ENCODE assay signal across 18 cellular contexts in genomic region chr6:36685926-36686667, GRCh38. TPM values are rescaled to one million over a fixed set of nuclear protein-coding genes. Genes with fewer than 3 reads are reported as not detected.
DNase-seq lines count a peak whose midpoint lies in the region; ATAC-seq and TF ChIP-seq lines count a peak whose summit lies in the region.
"Had no signal": no experiment of that assay in that cellular context is flagged by ENCODE, and none has a peak within 500 bp of the region (broad histone marks: within the 10 kb centered on the region; RNA-seq: fewer than 3 reads in every experiment).

No MANE protein-coding gene starts in this region.

- no peak for DNase-seq in GM23338 (ENCODE audit: low spot score)
- DNase-seq in RWPE1 (ENCODE audit: low spot score) = no peak
- peak; percentile 25 to 52 for DNase-seq in heart right ventricle
- peak; percentile 80 for DNase-seq in sigmoid colon
- no peak for DNase-seq in GM19238 (ENCODE audit: insufficient read length, low spot score)
- no peak for DNase-seq in epidermal melanocyte (ENCODE audit: insufficient read length, low spot score)
- DNase-seq in progenitor cell of endocrine pancreas (ENCODE audit: low spot score, unreplicated experiment) = no peak
- DNase-seq: activated CD4-positive, alpha-beta T cell treated with anti-CD3 and anti-CD28 coated beads for 48 hours; activated T-cell treated with anti-CD3 and anti-CD28 coated beads, Interleukin-2, amount 50 U/mL, for 48 hours; CD8-positive, alpha-beta T cell; GF-D8; immature natural killer cell; T-cell had no signal

- H3K27ac ChIP-seq in GM23338 (ENCODE audit: low read depth) (no peak overlapping the region), RWPE1 (peak overlapping the region; percentile 99), heart right ventricle (peak overlapping the region in 2 of 10 donors; percentile 13 to 46), sigmoid colon (peak overlapping the region in 2 of 4 donors; percentile 4 to 23)
- H3K27ac ChIP-seq: HL-60 had no signal

- H2AFZ ChIP-seq in GM23338 = no peak overlapping the region

- 72 to 81% methylated on average over 11 of the region's 11 CpGs for WGBS in heart right ventricle, 2 donors
- 62 to 84% methylated on average over 11 of the region's 11 CpGs for WGBS in sigmoid colon, 2 donors

- H3K4me1 ChIP-seq in GM23338 (ENCODE audit: insufficient read depth) = peaks cover 12% of the 10 kb centered on the region
- H3K4me1 ChIP-seq in heart right ventricle = peaks cover 6 to 51% (median 35%) of the 10 kb centered on the region in 9 donors
- H3K4me1 ChIP-seq in sigmoid colon = peaks cover 0 to 20% (median 12%) of the 10 kb centered on the region in 4 donors

- no peak overlapping the region for H3K4me3 ChIP-seq in GM23338
- no peak overlapping the region for H3K4me3 ChIP-seq in heart right ventricle
- no peak overlapping the region for H3K4me3 ChIP-seq in sigmoid colon

- no peaks in the 10 kb centered on the region; the same call in none of the 2 replicates for H4K20me1 ChIP-seq in GM23338 (replicated peaks; ENCODE audit: insufficient read depth)

- no peaks in the 10 kb centered on the region for H3F3A ChIP-seq in GM23338 (replicated peaks; ENCODE audit: low read depth)

- intact Hi-C loops in heart right ventricle (cut with DNase I) (loop anchor here in 4 of 10 donors (5.0 to 10.0 kb wide), 4 partner anchors 64 to 261 kb away; no protein-coding TSS in a partner anchor), sigmoid colon (cut with DNase I) (no loop called here)

- H3K9me3 ChIP-seq in heart right ventricle = no peaks in the 10 kb centered on the region
- H3K9me3 ChIP-seq in sigmoid colon = no peaks in the 10 kb centered on the region

- ATAC-seq in GM23338 (no peak), heart right ventricle (peak in 2 of 8 donors; percentile 21 to 34), GM21528 (IDR thresholded peaks at IDR 0.05; ENCODE audit: low FRiP score, unreplicated experiment) (no peak)
- ATAC-seq: CD8-positive, alpha-beta T cell; T-cell had no signal

- TF ChIP-seq POLR2A in sigmoid colon (IDR thresholded peaks at IDR 0.05) = no peak

- H3K4me1 Mint-ChIP-seq in GM23338 (peaks cover 12% of the 10 kb centered on the region), progenitor cell of endocrine pancreas (ENCODE audit: low read depth) (peaks cover 7% of the 10 kb centered on the region)

- H3K27ac Mint-ChIP-seq in GM23338 (peak overlapping the region; percentile 36; the same call in 1 of the 2 replicates), progenitor cell of endocrine pancreas (no peak overlapping the region)
- H3K27ac Mint-ChIP-seq: CD8-positive, alpha-beta T cell; T-cell had no signal

- H3K79me2 ChIP-seq in GM23338 (replicated peaks; ENCODE audit: insufficient read depth) = peaks cover 24% of the 10 kb centered on the region

- POLR2A ChIA-PET in RWPE1 (lab: Yijun Ruan, JAX; ENCODE audit: low non-redundant PET) = interaction anchor here (0.6 kb wide), 1 partner anchor 140 kb away, joined by 3 read pairs; no protein-coding TSS in a partner anchor

- H3K36me3 Mint-ChIP-seq in GM23338 (ENCODE audit: low read depth) (peaks cover 34% of the 10 kb centered on the region), progenitor cell of endocrine pancreas (ENCODE audit: insufficient read depth) (peaks cover 1% of the 10 kb centered on the region)
- H3K36me3 Mint-ChIP-seq: CD8-positive, alpha-beta T cell; immature natural killer cell had no signal

- H3K9me3 Mint-ChIP-seq in GM23338 = no peaks in the 10 kb centered on the region
- no peaks in the 10 kb centered on the region for H3K9me3 Mint-ChIP-seq in progenitor cell of endocrine pancreas (ENCODE audit: low read depth)
- H3K9me3 Mint-ChIP-seq: CD8-positive, alpha-beta T cell; immature natural killer cell; T-cell had no signal

- H3K27me3 Mint-ChIP-seq in GM23338 (ENCODE audit: insufficient read depth, low read depth, poor library complexity) (peaks cover 8% of the 10 kb centered on the region), progenitor cell of endocrine pancreas (peaks cover 38% of the 10 kb centered on the region)
- H3K27me3 Mint-ChIP-seq: T-cell had no signal

- no peaks in the 10 kb centered on the region for H3K27me3 ChIP-seq in GM23338 (ENCODE audit: insufficient read depth)
- H3K27me3 ChIP-seq in heart right ventricle = no peaks in the 10 kb centered on the region
- H3K27me3 ChIP-seq in sigmoid colon = no peaks in the 10 kb centered on the region

- H3K36me3 ChIP-seq in GM23338 (ENCODE audit: insufficient read depth) (peaks cover 17% of the 10 kb centered on the region; the same call in 1 of the 2 replicates), heart right ventricle (peaks cover 0 to 63% (median 37%) of the 10 kb centered on the region in 9 donors), sigmoid colon (peaks cover 21 to 51% (median 34%) of the 10 kb centered on the region in 4 donors)

- TF ChIP-seq EP300 in sigmoid colon (IDR thresholded peaks at IDR 0.05) = no peak

- H3K4me2 ChIP-seq in GM23338 = no peak overlapping the region

- CTCF ChIA-PET in RWPE1 (lab: Yijun Ruan, JAX) = interaction anchor here (2.1 kb wide), 1 partner anchor 73 kb away, joined by 9 read pairs; no protein-coding TSS in a partner anchor

- no peaks in the 10 kb centered on the region for H3K9me2 ChIP-seq in GM23338 (ENCODE audit: insufficient read depth)

- TF ChIP-seq CTCF in GM23338 (conservative IDR thresholded peaks at IDR 0.05; ENCODE audit: low read depth in 2 of 2) (no peak), RWPE1 (conservative IDR thresholded peaks at IDR 0.05; ENCODE audit: low read depth) (no peak), heart right ventricle (IDR thresholded peaks at IDR 0.05) (no peak), sigmoid colon (IDR thresholded peaks at IDR 0.05) (no peak), progenitor cell of endocrine pancreas (IDR thresholded peaks at IDR 0.05; ENCODE audit: unreplicated experiment) (no peak)

- H3K4me3 Mint-ChIP-seq in GM23338 = no peak overlapping the region
- H3K4me3 Mint-ChIP-seq in progenitor cell of endocrine pancreas (ENCODE audit: low read depth) = no peak overlapping the region
- H3K4me3 Mint-ChIP-seq: CD8-positive, alpha-beta T cell; immature natural killer cell; T-cell had no signal

TF ChIP-seq in GM23338, 12 proteins besides CTCF, POLR2A, EP300 and RAD21:
- TF ChIP-seq, protein P1, sequence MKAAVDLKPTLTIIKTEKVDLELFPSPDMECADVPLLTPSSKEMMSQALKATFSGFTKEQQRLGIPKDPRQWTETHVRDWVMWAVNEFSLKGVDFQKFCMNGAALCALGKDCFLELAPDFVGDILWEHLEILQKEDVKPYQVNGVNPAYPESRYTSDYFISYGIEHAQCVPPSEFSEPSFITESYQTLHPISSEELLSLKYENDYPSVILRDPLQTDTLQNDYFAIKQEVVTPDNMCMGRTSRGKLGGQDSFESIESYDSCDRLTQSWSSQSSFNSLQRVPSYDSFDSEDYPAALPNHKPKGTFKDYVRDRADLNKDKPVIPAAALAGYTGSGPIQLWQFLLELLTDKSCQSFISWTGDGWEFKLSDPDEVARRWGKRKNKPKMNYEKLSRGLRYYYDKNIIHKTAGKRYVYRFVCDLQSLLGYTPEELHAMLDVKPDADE (IDR thresholded peaks at IDR 0.05) = no peak

RNA-seq across cellular contexts. Expression of gene CDKN1A, which starts 7.6 kb away (rescaled TPM):
- total RNA-seq in GM23338 (2014; rRNA removed; shearing (Covaris generic)) = 44.4 and 45.6 TPM in 2 replicates
- 31.5 and 34.0 TPM in 2 replicates for polyA plus RNA-seq in GM23338 (2016; fragmentation: Nextera tagmentation; extraction: Ambion mirVana)
- 100 to 1,000 TPM in 2 of 10 donors, 10 to 100 TPM in 8; 27.1 to 105 (median 61.2) TPM for total RNA-seq in heart right ventricle
- polyA plus RNA-seq in heart right ventricle = 100 to 1,000 TPM in 1 of 2 donors, 10 to 100 TPM in 1; 23.3 to 357 TPM
- 100 to 1,000 TPM in 1 of 4 donors, 10 to 100 TPM in 3; 35.7 to 390 (median 49.7) TPM for total RNA-seq in sigmoid colon
- polyA plus RNA-seq in sigmoid colon = 100 to 1,000 TPM; 255 to 429 (median 404) TPM
- total RNA-seq in progenitor cell of endocrine pancreas = 12.4 and 24.5 TPM in 2 replicates

RNA-seq across cellular contexts. Expression of gene RAB44, which starts 11.5 kb away (rescaled TPM):
- not detected in 2 replicates for total RNA-seq in GM23338 (2014; rRNA removed; shearing (Covaris generic))
- not detected in 2 replicates for polyA plus RNA-seq in GM23338 (2016; fragmentation: Nextera tagmentation; extraction: Ambion mirVana)
- under 1 TPM in 4 of 10 donors, not detected in 6; 0.05 to 0.39 (median 0.06) TPM for total RNA-seq in heart right ventricle
- under 1 TPM; 0.03 to 0.15 TPM for polyA plus RNA-seq in heart right ventricle
- under 1 TPM in 1 of 4 donors, not detected in 3; 0.71 TPM for total RNA-seq in sigmoid colon
- polyA plus RNA-seq in sigmoid colon = under 1 TPM; under 0.01 to 0.23 (median 0.10) TPM
- total RNA-seq in progenitor cell of endocrine pancreas = not detected in 2 replicates
- total RNA-seq: fibroblast of villous mesenchyme, M059J had no signal
- polyA plus RNA-seq: aorta, immature natural killer cell had no signal

Comparison
In these comparisons a context has a peak if more than half of its experiments do, and no peak if none do; other contexts are left out.
1. DNase-seq: peak in heart right ventricle (2 of 2) and sigmoid colon (single experiment); none in GM23338 (single experiment), RWPE1 (single experiment), GM19238 (single experiment), epidermal melanocyte (single experiment) and progenitor cell of endocrine pancreas (single experiment).